In genomic region chr7:138287549-138287948, GRCh38 we compare ENCODE assay signal across 7 cellular contexts.
"Had no signal": no experiment of that assay in that cellular context is flagged by ENCODE, and none has a peak within 500 bp of the region (broad histone marks: within the 10 kb centered on the region; RNA-seq: fewer than 3 reads in every experiment).

No MANE protein-coding gene starts in this region.

- H3K27me3 Mint-ChIP-seq: IgD-negative memory B cell had no signal

- H3K27ac Mint-ChIP-seq: IgD-negative memory B cell had no signal

- FAIRE-seq: HTR-8/SVneo had no signal

- DNase-seq: IMR-90, KBM-7, KG1 had no signal

- H3K9ac ChIP-seq: KMS-11 had no signal

- H3K4me3 Mint-ChIP-seq: IgD-negative memory B cell had no signal

- H3K36me3 Mint-ChIP-seq: IgD-negative memory B cell had no signal

- H3K4me2 ChIP-seq: KMS-11 had no signal

- H3K27ac ChIP-seq: HL-60, KMS-11 had no signal

- H3K4me1 Mint-ChIP-seq: IgD-negative memory B cell had no signal
